Comparison of ENCODE assay signal across 9 cellular contexts in the genomic region with DNA sequence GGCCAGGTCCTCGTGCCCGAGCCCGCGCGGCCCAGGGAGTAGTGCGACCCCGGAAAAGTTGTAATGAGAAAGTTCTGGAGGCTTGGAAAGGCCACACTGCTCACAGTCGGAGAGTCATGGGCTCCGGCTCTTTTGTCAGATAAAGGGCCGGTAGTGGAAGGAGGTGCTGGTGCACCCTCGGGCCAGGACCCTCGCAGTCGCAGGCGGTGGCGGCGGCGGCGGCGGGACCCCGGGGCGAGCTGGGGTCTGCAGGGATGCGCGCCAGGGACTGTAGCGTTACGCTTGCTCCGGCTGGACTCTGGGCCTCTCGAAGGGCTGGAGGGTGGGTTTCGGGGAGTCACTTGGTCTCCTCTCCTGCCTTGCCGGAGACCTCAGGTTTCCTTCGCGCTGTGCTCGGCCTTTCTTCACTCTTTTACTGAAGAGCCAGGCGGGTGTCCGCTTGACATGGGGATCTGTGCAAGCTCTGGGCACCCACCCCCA. TPM values are rescaled to one million over a fixed set of nuclear protein-coding genes. Genes with fewer than 3 reads are reported as not detected.
DNase-seq lines count a peak whose midpoint lies in the region; ATAC-seq and TF ChIP-seq lines count a peak whose summit lies in the region.
"Had no signal": no experiment of that assay in that cellular context is flagged by ENCODE, and none has a peak within 500 bp of the region (broad histone marks: within the 10 kb centered on the region; RNA-seq: fewer than 3 reads in every experiment).

No MANE protein-coding gene starts in this region.

- peak overlapping the region; percentile 76 to 97 (median 92) for H3K4me3 Mint-ChIP-seq in CD8-positive, alpha-beta memory T cell

- TF ChIP-seq POLR2A in ovary (IDR thresholded peaks at IDR 0.05): no peak

- TF ChIP-seq EP300 in ovary (IDR thresholded peaks at IDR 0.05): no peak

- H3K27me3 ChIP-seq in CD8-positive, alpha-beta memory T cell (ENCODE audit: insufficient read depth, low read length, poor library complexity, severe bottlenecking): peaks cover 22% of the 10 kb centered on the region
- H3K27me3 ChIP-seq in ovary: no peaks in the 10 kb centered on the region

- TF ChIP-seq CTCF in fibroblast of pulmonary artery (IDR thresholded peaks at IDR 0.05; ENCODE audit: low read length, missing control alignments) (no peak), ovary (IDR thresholded peaks at IDR 0.05) (no peak)

- H3K9me3 Mint-ChIP-seq in CD8-positive, alpha-beta memory T cell: peaks cover 0 to 1% (median 0%) of the 10 kb centered on the region in 5 donors

- no peak overlapping the region for H3K27ac ChIP-seq in CD8-positive, alpha-beta memory T cell (ENCODE audit: low read depth, low read length)
- no peak overlapping the region for H3K27ac ChIP-seq in SK-N-MC
- no peak overlapping the region for H3K27ac ChIP-seq in ovary
- H3K27ac ChIP-seq: epithelial cell of prostate had no signal

- H3K36me3 ChIP-seq in CD8-positive, alpha-beta memory T cell (ENCODE audit: insufficient read depth, low read length): no peaks in the 10 kb centered on the region
- H3K36me3 ChIP-seq in SK-N-MC (ENCODE audit: insufficient read depth, low read length): no peaks in the 10 kb centered on the region
- H3K36me3 ChIP-seq in ovary: no peaks in the 10 kb centered on the region

- no peak overlapping the region for H3K9ac ChIP-seq in SK-N-MC (ENCODE audit: insufficient read length)

- H3K27me3 Mint-ChIP-seq in CD8-positive, alpha-beta memory T cell: peaks cover 37 to 56% of the 10 kb centered on the region in 2 donors

- H3K9me3 ChIP-seq in CD8-positive, alpha-beta memory T cell (ENCODE audit: low read length): no peaks in the 10 kb centered on the region
- H3K9me3 ChIP-seq in SK-N-MC (ENCODE audit: low read depth, low read length) (no peaks in the 10 kb centered on the region), ovary (no peaks in the 10 kb centered on the region)

- peaks cover 0 to 4% (median 0%) of the 10 kb centered on the region in 3 donors for H3K36me3 Mint-ChIP-seq in CD8-positive, alpha-beta memory T cell

- peaks cover 25 to 41% (median 36%) of the 10 kb centered on the region in 3 donors for H3K4me1 Mint-ChIP-seq in CD8-positive, alpha-beta memory T cell

- POLR2A ChIA-PET in CD8-positive, alpha-beta memory T cell (lab: Charles Lee): no interaction called here

- H3K4me1 ChIP-seq in CD8-positive, alpha-beta memory T cell (ENCODE audit: insufficient read depth, low read length): peaks cover 3% of the 10 kb centered on the region
- H3K4me1 ChIP-seq in ovary (ENCODE audit: insufficient read depth): peaks cover 14% of the 10 kb centered on the region

- H3K4me3 ChIP-seq in CD8-positive, alpha-beta memory T cell (ENCODE audit: low read length): no peak overlapping the region
- H3K4me3 ChIP-seq in SK-N-MC (peak overlapping the region; percentile 77), fibroblast of pulmonary artery (replicated peaks; ENCODE audit: low read depth, low read length) (peak overlapping the region; percentile 70), ovary (peak overlapping the region; percentile 43)

- no peak overlapping the region for H3K27ac Mint-ChIP-seq in CD8-positive, alpha-beta memory T cell

- WGBS in ovary, 3 donors: 1 to 2% (median 2%) methylated on average over 24 to 34 of the region's 34 CpGs

- DNase-seq in CD8-positive, alpha-beta memory T cell: no peak
- DNase-seq in SK-N-MC (ENCODE audit: low read depth, low spot score) (no peak), fibroblast of pulmonary artery (ENCODE audit: low read depth) (no peak), ovary (no peak), DMS114 treated with DMSO at 0.1 percent for 48 hours (lab: John Stamatoyannopoulos, UW; ENCODE audit: unreplicated experiment) (no peak), OCI-M2 (lab: John Stamatoyannopoulos, UW; ENCODE audit: unreplicated experiment) (no peak), left colon (no peak)

- no peak for ATAC-seq in HG02571 (IDR thresholded peaks at IDR 0.05; ENCODE audit: unreplicated experiment)
- ATAC-seq in left colon: no peak

- intact Hi-C loops in ovary (cut with DNase I): no loop called here
- intact Hi-C loops in left colon (cut with DNase I, micrococcal nuclease): no loop called here

- CTCF ChIA-PET in CD8-positive, alpha-beta memory T cell (lab: Charles Lee): no interaction called here

RNA-seq across cellular contexts. Expression of a gene that starts 1.5 kb away (rescaled TPM):
- not detected for total RNA-seq in CD8-positive, alpha-beta memory T cell
- 0.05 TPM for polyA plus RNA-seq in CD8-positive, alpha-beta memory T cell
- 1 to 10 TPM in 1 of 7 donors, under 1 TPM in 6; 0.08 to 1.0 (median 0.53) TPM for total RNA-seq in ovary
- polyA plus RNA-seq in ovary: under 1 TPM; 0.10 to 0.60 TPM
- total RNA-seq in left colon: under 1 TPM; 0.15 to 0.34 TPM
